Comparison of ENCODE assay signal across 1 cellular context in genomic region chr2:73260338-73260984, GRCh38.
TF ChIP-seq lines count a peak whose summit lies in the region.

No MANE protein-coding gene starts in this region.

TF ChIP-seq in H1, 55 proteins besides CTCF, POLR2A, EP300 and RAD21:
- TF ChIP-seq TAF7 (optimal IDR thresholded peaks at IDR 0.05; ENCODE audit: borderline replicate concordance, low read depth, low read length) (no peak), POLR2AphosphoS5 (IDR thresholded peaks at IDR 0.05; ENCODE audit: low read depth, low read length) (no peak), RXRA (IDR thresholded peaks at IDR 0.05; ENCODE audit: insufficient read depth, low read depth, low read length) (no peak), SIN3A (conservative IDR thresholded peaks at IDR 0.05 in 1 of 2, IDR thresholded peaks at IDR 0.05 in 1 of 2; ENCODE audit: low read depth in 1 of 2, low read length in 2 of 2) (0 out of 4 replicates have a peak, but pooled peaks of 1 of the 2 experiments have one; percentile 35), ATF3 (IDR thresholded peaks at IDR 0.05; ENCODE audit: insufficient read depth, low read depth, low read length) (peak; percentile 52; the same call in 1 of the 2 replicates), MAX (IDR thresholded peaks at IDR 0.05) (peak; percentile 94)
